Comparison of ENCODE assay signal across 8 cellular contexts in genomic region chr19:46494936-46495788, GRCh38. TPM values are rescaled to one million over a fixed set of nuclear protein-coding genes. Genes with fewer than 3 reads are reported as not detected.
DNase-seq lines count a peak whose midpoint lies in the region; ATAC-seq, FAIRE-seq and TF ChIP-seq lines count a peak whose summit lies in the region.

No MANE protein-coding gene starts in this region.

- H3K27ac Mint-ChIP-seq in nephron progenitor cell, result no peak overlapping the region

- no peak for TF ChIP-seq RAD21 in H1 (IDR thresholded peaks at IDR 0.05 in 1 of 2, conservative IDR thresholded peaks at IDR 0.05 in 1 of 2; ENCODE audit: low read depth in 2 of 2, low read length in 2 of 2)

- no peak overlapping the region; the same call in 1 of the 2 replicates for H4K8ac ChIP-seq in H1 (ENCODE audit: extremely low read depth, insufficient read depth, low read length)

- no peak overlapping the region for H2BK120ac ChIP-seq in H1 (replicated peaks; ENCODE audit: low read depth, low read length)

- H3K4me3 Mint-ChIP-seq in nephron progenitor cell, result peak overlapping the region; percentile 69

- 0 out of 2 replicates have a peak overlapping the region, but pooled peaks have one; percentile 9 for H2AFZ ChIP-seq in H1 (ENCODE audit: low read length)

- no peak for TF ChIP-seq POLR2A in H1 (IDR thresholded peaks at IDR 0.05; ENCODE audit: control extremely low read depth in 1 of 2, low read depth in 2 of 2, low read length in 2 of 2)

- H3K27me3 ChIP-seq in right atrium auricular region, result peaks cover 0 to under 1% of the 10 kb centered on the region in 2 donors
- peaks cover 18 to 55% (median 52%) of the 10 kb centered on the region in 4 experiments for H3K27me3 ChIP-seq in H1 (replicated peaks in 1 of 4; ENCODE audit: control insufficient read depth in 3 of 4, extremely low read depth in 1 of 4, insufficient read depth in 3 of 4, low read length in 3 of 4)

- no peak for DNase-seq in right atrium auricular region (ENCODE audit: low spot score)
- DNase-seq in left ventricle myocardium superior, result no peak
- DNase-seq in H1 (ENCODE audit: low read depth in 1 of 2, low spot score in 2 of 2), result peak in 1 of 2 experiments; percentile 62
- DNase-seq in nephron progenitor cell, result peak; percentile 35
- DNase-seq in stimulated activated CD4-positive, alpha-beta T cell treated with anti-CD3 and anti-CD28 coated beads, Interleukin-4, amount 100 ng/mL, for 24 hours, result no peak
- DNase-seq in stimulated activated CD4-positive, alpha-beta T cell treated with anti-CD3 and anti-CD28 coated beads, Interleukin-4, amount 100 ng/mL, for 4 hours, result no peak

- POLR2A ChIA-PET in H1 (lab: Charles Lee; ENCODE audit: partially characterized antibody), result interaction anchor here (1.2 to 1.6 kb wide), 4 partner anchors 87 to 198 kb away, joined by 3 to 4 read pairs (median 3); partner anchors contain the start of gene HIF3A

- H3K36me3 ChIP-seq in right atrium auricular region (no peaks in the 10 kb centered on the region), H1 (ENCODE audit: control insufficient read depth in 2 of 4, insufficient read depth in 4 of 4, low read length in 3 of 4) (no peaks in the 10 kb centered on the region)

- H3K4me3 ChIP-seq in right atrium auricular region, result peak overlapping the region; percentile 18 to 51
- peak overlapping the region; percentile 23 to 59 (median 36); a peak in 6 of 8 replicates for H3K4me3 ChIP-seq in H1 (ENCODE audit: extremely low read depth in 1 of 4, insufficient read depth in 2 of 4, low read depth in 3 of 4, low read length in 4 of 4)

- peaks cover 10% of the 10 kb centered on the region; the same call in 1 of the 2 replicates for H3K23me2 ChIP-seq in H1 (ENCODE audit: low read depth, low read length)

- CTCF ChIA-PET in H1 (lab: Charles Lee; ENCODE audit: partially characterized antibody), result interaction anchor here (0.7 to 4.1 kb wide), 12 partner anchors 7 to 215 kb away, joined by 3 to 24 read pairs (median 4); partner anchors contain the start of gene CCDC8

- H3K27ac ChIP-seq in right atrium auricular region (no peak overlapping the region), H1 (ENCODE audit: low read depth, low read length) (no peak overlapping the region)

- H3K79me2 ChIP-seq in H1 (ENCODE audit: control insufficient read depth in 1 of 2, insufficient read depth in 2 of 2, low read length in 2 of 2), result no peaks in the 10 kb centered on the region

- ATAC-seq in left ventricle myocardium superior, result no peak
- ATAC-seq in GM18870 (IDR thresholded peaks at IDR 0.05; ENCODE audit: unreplicated experiment), result no peak
- ATAC-seq in HG03108 (IDR thresholded peaks at IDR 0.05; ENCODE audit: unreplicated experiment), result no peak

- peak overlapping the region; percentile 44; the same call in 1 of the 2 replicates for H2BK5ac ChIP-seq in H1 (ENCODE audit: low read depth, low read length)

- peaks cover 8% of the 10 kb centered on the region for H3K36me3 Mint-ChIP-seq in nephron progenitor cell (ENCODE audit: low read depth)

- H2AK5ac ChIP-seq in H1 (ENCODE audit: low read depth, low read length), result no peak overlapping the region

- H3K4me1 Mint-ChIP-seq in nephron progenitor cell, result peaks cover 49% of the 10 kb centered on the region

- no peak for FAIRE-seq in H1 (lab: Jason Lieb, UNC)

- H4K5ac ChIP-seq in H1 (ENCODE audit: insufficient read length, low read depth, low read length), result no peak overlapping the region

- H3K23ac ChIP-seq in H1 (ENCODE audit: insufficient read length), result no peak overlapping the region

- H3K9me3 ChIP-seq in right atrium auricular region (no peaks in the 10 kb centered on the region), H1 (ENCODE audit: insufficient read depth in 2 of 2, low read depth in 1 of 2, low read length in 1 of 2) (no peaks in the 10 kb centered on the region)

- no peaks in the 10 kb centered on the region for H3K79me1 ChIP-seq in H1 (ENCODE audit: low read depth, low read length)

- H2BK15ac ChIP-seq in H1 (ENCODE audit: low read length), result 0 out of 2 replicates have a peak overlapping the region, but pooled peaks have one; percentile 83

- H3K4me1 ChIP-seq in right atrium auricular region (peaks cover 0 to 31% of the 10 kb centered on the region in 2 donors), H1 (replicated peaks in 1 of 4; ENCODE audit: control insufficient read depth in 3 of 4, insufficient read depth in 4 of 4, low read length in 3 of 4) (peaks cover 5 to 25% (median 20%) of the 10 kb centered on the region in 4 experiments)

- H3K9ac ChIP-seq in H1 (replicated peaks in 1 of 4; ENCODE audit: extremely low read depth in 1 of 4, low read depth in 3 of 4, low read length in 3 of 4), result no peak overlapping the region

- intact Hi-C loops in left ventricle myocardium superior (cut with micrococcal nuclease), result no loop called here

- H3K14ac ChIP-seq in H1 (ENCODE audit: insufficient read length), result no peak overlapping the region

- H3K27me3 Mint-ChIP-seq in nephron progenitor cell (ENCODE audit: low read depth, poor library complexity), result peaks cover 61% of the 10 kb centered on the region

- H4K20me1 ChIP-seq in H1 (replicated peaks in 1 of 2; ENCODE audit: control insufficient read depth in 1 of 2, insufficient read depth in 2 of 2, low read length in 2 of 2), result peaks cover 0 to 5% of the 10 kb centered on the region in 2 experiments

- H3K9me3 Mint-ChIP-seq in nephron progenitor cell, result peaks cover 11% of the 10 kb centered on the region

- TF ChIP-seq EP300 in H1 (IDR thresholded peaks at IDR 0.05; ENCODE audit: borderline replicate concordance in 1 of 2, low read depth in 2 of 2, low read length in 2 of 2), result no peak

- no peak overlapping the region for H3K56ac ChIP-seq in H1 (replicated peaks; ENCODE audit: insufficient read length, low read depth, low read length)

- H3K18ac ChIP-seq in H1 (ENCODE audit: extremely low read depth, low read length), result no peak overlapping the region; the same call in 1 of the 2 replicates

- TF ChIP-seq CTCF in right atrium auricular region (IDR thresholded peaks at IDR 0.05) (no peak), H1 (IDR thresholded peaks at IDR 0.05; ENCODE audit: control extremely low read depth in 1 of 3, insufficient read depth in 1 of 3, low read depth in 1 of 3, low read length in 3 of 3) (no peak), nephron progenitor cell (IDR thresholded peaks at IDR 0.05) (no peak)

- peak overlapping the region; percentile 5 for H4K91ac ChIP-seq in H1 (replicated peaks; ENCODE audit: insufficient read length, low read length)

- WGBS in H1 (ENCODE audit: extremely low coverage in 1 of 2, insufficient coverage in 1 of 2, insufficient read length in 1 of 2, insufficient replicate concordance in 2 of 2, low coverage in 1 of 2, low lambda C conversion rate in 2 of 2, missing lambda C conversion rate in 1 of 2), 2 experiments, result 65% methylated on average over 43 of the region's 49 CpGs; no CpG with 5 or more reads in 1 of the 2 experiments

- H3K4ac ChIP-seq in H1 (replicated peaks; ENCODE audit: insufficient read length, low read depth, low read length), result peak overlapping the region; percentile 19

- H3K4me2 ChIP-seq in H1 (ENCODE audit: insufficient read depth in 1 of 2, low read depth in 2 of 2, low read length in 2 of 2), result peak overlapping the region; percentile 47 to 83

- H2BK20ac ChIP-seq in H1 (ENCODE audit: low read length), result no peak overlapping the region; the same call in 1 of the 2 replicates

- H2BK12ac ChIP-seq in H1 (ENCODE audit: low read depth, low read length), result peak overlapping the region; percentile 71; the same call in 1 of the 2 replicates

TF ChIP-seq in H1, 55 proteins besides CTCF, POLR2A, EP300 and RAD21:
- TF ChIP-seq CEBPB (IDR thresholded peaks at IDR 0.05; ENCODE audit: low read depth, low read length) (peak; percentile 75), BCL11A (IDR thresholded peaks at IDR 0.05; ENCODE audit: low read depth in 2 of 2, low read length in 2 of 2) (no peak), RBBP5 (IDR thresholded peaks at IDR 0.05; ENCODE audit: borderline replicate concordance, low read depth, low read length) (0 out of 2 replicates have a peak, but pooled peaks have one; percentile 37), SUZ12 (IDR thresholded peaks at IDR 0.05; ENCODE audit: low read length) (peak; percentile 15; the same call in 1 of the 2 replicates)
- TF ChIP-seq, protein P1, sequence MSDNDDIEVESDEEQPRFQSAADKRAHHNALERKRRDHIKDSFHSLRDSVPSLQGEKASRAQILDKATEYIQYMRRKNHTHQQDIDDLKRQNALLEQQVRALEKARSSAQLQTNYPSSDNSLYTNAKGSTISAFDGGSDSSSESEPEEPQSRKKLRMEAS (IDR thresholded peaks at IDR 0.05), result peak; percentile 46; the same call in 1 of the 2 replicates

RNA-seq across cellular contexts. Expression of gene PNMA8B, which starts 0.5 kb away (rescaled TPM):
- total RNA-seq in right atrium auricular region (1 to 10 TPM; 1.0 to 1.7 TPM), left ventricle myocardium superior (0.89 TPM)
- total RNA-seq in H1 (2021; fragmentation: NEBNext Ultra II Directional; extraction: Animal tissue kit (Norgen Biotek cat#: 25700)), result 1.2 and 1.4 TPM in 2 replicates
- polyA plus RNA-seq in H1 (2011; rRNA removed), result 0.48 and 0.94 TPM in 2 replicates
- polyA plus RNA-seq in H1 (2011; cell fraction: cytosol; rRNA removed), result 0.75 TPM
- 1.4 TPM for polyA plus RNA-seq in H1 (2011; cell fraction: nucleus; rRNA removed)
- polyA plus RNA-seq in H1 (2012, experiment 1 of 2), result 1.4 to 1.8 TPM (median 1.6 TPM) in 4 replicates
- 1.1 TPM for polyA plus RNA-seq in H1 (2012, experiment 2 of 2)
- polyA plus RNA-seq in H1 (2013, experiment 1 of 2), result 0.69 TPM
- 0.72 TPM for polyA plus RNA-seq in H1 (2013, experiment 2 of 2)
- polyA minus RNA-seq in H1 (2011; rRNA and poly(A)+ RNA removed), result 0.68 and 0.88 TPM in 2 replicates
- 1.2 TPM for polyA minus RNA-seq in H1 (2011; cell fraction: cytosol; rRNA and poly(A)+ RNA removed)
- polyA minus RNA-seq in H1 (2011; cell fraction: nucleus; rRNA and poly(A)+ RNA removed), result 1.3 TPM

RNA-seq across cellular contexts. Expression of gene PNMA8A, which starts 23.8 kb away (rescaled TPM):
- total RNA-seq in right atrium auricular region (10 to 100 TPM in 1 of 2 donors, 1 to 10 TPM in 1; 9.9 to 16.6 TPM), left ventricle myocardium superior (9.4 TPM)
- total RNA-seq in H1 (2021; fragmentation: NEBNext Ultra II Directional; extraction: Animal tissue kit (Norgen Biotek cat#: 25700)), result 21.6 and 22.8 TPM in 2 replicates
- 9.2 and 10.0 TPM in 2 replicates for polyA plus RNA-seq in H1 (2011; rRNA removed)
- 17.7 TPM for polyA plus RNA-seq in H1 (2011; cell fraction: cytosol; rRNA removed)
- polyA plus RNA-seq in H1 (2011; cell fraction: nucleus; rRNA removed), result 10.5 TPM
- polyA plus RNA-seq in H1 (2012, experiment 1 of 2), result 18.2 to 23.5 TPM (median 22.2 TPM) in 4 replicates
- polyA plus RNA-seq in H1 (2012, experiment 2 of 2), result 5.2 TPM
- 13.0 TPM for polyA plus RNA-seq in H1 (2013, experiment 1 of 2)
- polyA plus RNA-seq in H1 (2013, experiment 2 of 2), result 14.5 TPM
- polyA minus RNA-seq in H1 (2011; rRNA and poly(A)+ RNA removed), result 12.3 and 19.4 TPM in 2 replicates
- polyA minus RNA-seq in H1 (2011; cell fraction: cytosol; rRNA and poly(A)+ RNA removed), result 8.4 TPM
- polyA minus RNA-seq in H1 (2011; cell fraction: nucleus; rRNA and poly(A)+ RNA removed), result 7.3 TPM
